ENCODE assay signal across 18 cellular contexts in the genomic region with DNA sequence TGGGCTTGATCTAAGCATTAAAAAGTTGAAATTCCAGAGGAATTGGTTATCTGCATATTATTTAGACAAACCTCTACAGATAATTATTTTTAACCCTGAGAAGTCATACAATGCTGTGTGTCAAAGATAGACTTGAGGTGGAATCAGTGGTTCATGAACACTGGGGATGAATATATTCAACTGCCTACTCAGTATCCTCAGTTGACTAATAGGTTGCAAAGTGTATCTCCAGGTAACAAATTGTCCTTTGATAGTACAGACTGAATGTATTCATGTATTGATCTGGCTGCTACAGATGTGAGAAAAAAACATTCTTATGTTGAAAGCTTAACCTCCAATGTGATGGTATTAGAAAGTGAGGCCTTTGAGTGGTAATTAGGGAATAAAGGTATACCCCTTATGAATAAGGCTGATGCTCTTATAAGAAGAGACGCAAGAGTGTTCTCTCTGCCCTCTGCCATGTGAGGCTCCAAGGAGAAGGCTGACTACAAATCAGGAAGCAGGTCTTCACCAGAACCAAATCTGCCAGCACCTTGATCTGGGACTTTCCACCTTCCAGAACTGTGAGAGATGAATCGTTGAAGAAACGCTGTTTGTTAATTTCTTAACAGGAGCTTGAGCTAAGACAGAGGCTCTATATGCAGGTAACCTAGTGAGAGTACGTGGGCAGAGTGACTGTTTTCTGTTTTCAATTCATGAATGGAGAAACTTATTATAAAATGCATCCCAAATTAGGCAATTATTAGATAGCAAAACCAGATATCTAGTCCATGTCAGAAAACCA. TPM values are rescaled to one million over a fixed set of nuclear protein-coding genes. Genes with fewer than 3 reads are reported as not detected.
DNase-seq lines count a peak whose midpoint lies in the region; ATAC-seq and FAIRE-seq lines count a peak whose summit lies in the region.
"Had no signal": no experiment of that assay in that cellular context is flagged by ENCODE, and none has a peak within 500 bp of the region (broad histone marks: within the 10 kb centered on the region; RNA-seq: fewer than 3 reads in every experiment).

No MANE protein-coding gene starts in this region.

- H3K27ac Mint-ChIP-seq in activated naive CD8-positive, alpha-beta T cell treated with anti-CD3 and anti-CD28 coated beads for 36 hours: peak overlapping the region; percentile 90

- no peak for ATAC-seq in GM18873 (IDR thresholded peaks at IDR 0.05; ENCODE audit: low FRiP score, unreplicated experiment)
- ATAC-seq: body of pancreas had no signal

- H3K4me3 Mint-ChIP-seq in activated naive CD8-positive, alpha-beta T cell treated with anti-CD3 and anti-CD28 coated beads for 36 hours: peak overlapping the region; percentile 48

- peak; percentile 24 for DNase-seq in stimulated activated CD4-positive, alpha-beta T cell treated with anti-CD3 and anti-CD28 coated beads, Interleukin-4, amount 100 ng/mL, for 24 hours
- no peak for DNase-seq in stimulated activated CD4-positive, alpha-beta T cell treated with anti-CD3 and anti-CD28 coated beads, Interleukin-4, amount 100 ng/mL, for 4 hours
- DNase-seq in GM19239 (ENCODE audit: insufficient read length, low spot score) (no peak), NCI-H1417 (lab: John Stamatoyannopoulos, UW) (no peak), NCI-H345 (lab: John Stamatoyannopoulos, UW) (no peak)
- DNase-seq in activated naive CD8-positive, alpha-beta T cell treated with anti-CD3 and anti-CD28 coated beads for 36 hours: peak; percentile 19
- DNase-seq: activated gamma-delta T cell treated with Interleukin-2 at 50 U/mL for 16 hours; body of pancreas; colonic mucosa; GF-D8; HCEC 1CT; islet precursor cell; NCI-H2029 treated with DMSO at 0.1 percent for 48 hours; RPMI8226; stimulated activated CD4-positive, alpha-beta T cell treated with anti-CD3 and anti-CD28 coated beads, Interleukin-2, amount 100 ng/mL, for 48 hours; testis had no signal

- H3K9me3 Mint-ChIP-seq in activated naive CD8-positive, alpha-beta T cell treated with anti-CD3 and anti-CD28 coated beads for 36 hours: no peaks in the 10 kb centered on the region

- peaks cover 40% of the 10 kb centered on the region for H3K4me1 Mint-ChIP-seq in activated naive CD8-positive, alpha-beta T cell treated with anti-CD3 and anti-CD28 coated beads for 36 hours

- peak; percentile 39 for FAIRE-seq in GM19239 (lab: Jason Lieb, UNC)
- FAIRE-seq: TTC549 had no signal

- no peaks in the 10 kb centered on the region for H3K27me3 Mint-ChIP-seq in activated naive CD8-positive, alpha-beta T cell treated with anti-CD3 and anti-CD28 coated beads for 36 hours

- peaks cover 20% of the 10 kb centered on the region for H3K36me3 Mint-ChIP-seq in activated naive CD8-positive, alpha-beta T cell treated with anti-CD3 and anti-CD28 coated beads for 36 hours

RNA-seq across cellular contexts. Expression of a gene that starts 7.5 kb away (rescaled TPM):
- 10 to 100 TPM; 90.7 to 96.8 TPM for total RNA-seq in activated naive CD8-positive, alpha-beta T cell treated with anti-CD3 and anti-CD28 coated beads for 36 hours

RNA-seq across cellular contexts. Expression of a gene that starts 7.7 kb away (rescaled TPM):
- total RNA-seq in activated naive CD8-positive, alpha-beta T cell treated with anti-CD3 and anti-CD28 coated beads for 36 hours: 100 to 1,000 TPM; 207 to 235 TPM

RNA-seq across cellular contexts. Expression of a gene that starts 27.8 kb away (rescaled TPM):
- 1 to 10 TPM; 3.8 to 4.3 TPM for total RNA-seq in activated naive CD8-positive, alpha-beta T cell treated with anti-CD3 and anti-CD28 coated beads for 36 hours

Comparison
In these comparisons a context has a peak if more than half of its experiments do, and no peak if none do; other contexts are left out.
1. DNase-seq: peak in stimulated activated CD4-positive, alpha-beta T cell treated with anti-CD3 and anti-CD28 coated beads, Interleukin-4, amount 100 ng/mL, for 24 hours (single experiment) and activated naive CD8-positive, alpha-beta T cell treated with anti-CD3 and anti-CD28 coated beads for 36 hours (single experiment); none in stimulated activated CD4-positive, alpha-beta T cell treated with anti-CD3 and anti-CD28 coated beads, Interleukin-4, amount 100 ng/mL, for 4 hours (0 of 2), GM19239 (single experiment), NCI-H1417 (0 of 3) and NCI-H345 (single experiment).